Comparison of ENCODE assay signal across 1 cellular context in genomic region chr2:237983922-237984321, GRCh38.
TF ChIP-seq lines count a peak whose summit lies in the region.

No MANE protein-coding gene starts in this region.

TF ChIP-seq in K562, 482 proteins besides CTCF, POLR2A, EP300 and RAD21 (continued from another document):
- TF ChIP-seq, protein P1, sequence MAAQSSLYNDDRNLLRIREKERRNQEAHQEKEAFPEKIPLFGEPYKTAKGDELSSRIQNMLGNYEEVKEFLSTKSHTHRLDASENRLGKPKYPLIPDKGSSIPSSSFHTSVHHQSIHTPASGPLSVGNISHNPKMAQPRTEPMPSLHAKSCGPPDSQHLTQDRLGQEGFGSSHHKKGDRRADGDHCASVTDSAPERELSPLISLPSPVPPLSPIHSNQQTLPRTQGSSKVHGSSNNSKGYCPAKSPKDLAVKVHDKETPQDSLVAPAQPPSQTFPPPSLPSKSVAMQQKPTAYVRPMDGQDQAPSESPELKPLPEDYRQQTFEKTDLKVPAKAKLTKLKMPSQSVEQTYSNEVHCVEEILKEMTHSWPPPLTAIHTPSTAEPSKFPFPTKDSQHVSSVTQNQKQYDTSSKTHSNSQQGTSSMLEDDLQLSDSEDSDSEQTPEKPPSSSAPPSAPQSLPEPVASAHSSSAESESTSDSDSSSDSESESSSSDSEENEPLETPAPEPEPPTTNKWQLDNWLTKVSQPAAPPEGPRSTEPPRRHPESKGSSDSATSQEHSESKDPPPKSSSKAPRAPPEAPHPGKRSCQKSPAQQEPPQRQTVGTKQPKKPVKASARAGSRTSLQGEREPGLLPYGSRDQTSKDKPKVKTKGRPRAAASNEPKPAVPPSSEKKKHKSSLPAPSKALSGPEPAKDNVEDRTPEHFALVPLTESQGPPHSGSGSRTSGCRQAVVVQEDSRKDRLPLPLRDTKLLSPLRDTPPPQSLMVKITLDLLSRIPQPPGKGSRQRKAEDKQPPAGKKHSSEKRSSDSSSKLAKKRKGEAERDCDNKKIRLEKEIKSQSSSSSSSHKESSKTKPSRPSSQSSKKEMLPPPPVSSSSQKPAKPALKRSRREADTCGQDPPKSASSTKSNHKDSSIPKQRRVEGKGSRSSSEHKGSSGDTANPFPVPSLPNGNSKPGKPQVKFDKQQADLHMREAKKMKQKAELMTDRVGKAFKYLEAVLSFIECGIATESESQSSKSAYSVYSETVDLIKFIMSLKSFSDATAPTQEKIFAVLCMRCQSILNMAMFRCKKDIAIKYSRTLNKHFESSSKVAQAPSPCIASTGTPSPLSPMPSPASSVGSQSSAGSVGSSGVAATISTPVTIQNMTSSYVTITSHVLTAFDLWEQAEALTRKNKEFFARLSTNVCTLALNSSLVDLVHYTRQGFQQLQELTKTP (IDR thresholded peaks at IDR 0.05; ENCODE audit: low read depth in 1 of 2, partially characterized antibody in 2 of 2) = no peak
